Comparison of ENCODE assay signal across 10 cellular contexts in genomic region chr3:185717121-185717520, GRCh38.
DNase-seq lines count a peak whose midpoint lies in the region; ATAC-seq and TF ChIP-seq lines count a peak whose summit lies in the region.
"Had no signal": no experiment of that assay in that cellular context is flagged by ENCODE, and none has a peak within 500 bp of the region (broad histone marks: within the 10 kb centered on the region; RNA-seq: fewer than 3 reads in every experiment).

No MANE protein-coding gene starts in this region.

- H2BK120ac ChIP-seq in H9 (ENCODE audit: low read depth, low read length, poor library complexity, severe bottlenecking): no peak overlapping the region

- H2AFZ ChIP-seq in H9 (ENCODE audit: low read length): no peak overlapping the region

- peaks cover 5% of the 10 kb centered on the region; the same call in 1 of the 2 replicates for H3K36me3 ChIP-seq in RWPE2 (ENCODE audit: low read depth)

- H3K4me3 ChIP-seq in RWPE2 (ENCODE audit: severe bottlenecking) (no peak overlapping the region), fibroblast of mammary gland (ENCODE audit: control insufficient read depth, low read depth, low read length) (no peak overlapping the region)

- DNase-seq in H9: no peak
- DNase-seq in RWPE2 (ENCODE audit: low spot score): no peak
- DNase-seq in fibroblast of mammary gland (ENCODE audit: low read depth): peak; percentile 89
- DNase-seq in progenitor cell of endocrine pancreas (ENCODE audit: low spot score, unreplicated experiment): no peak
- no peak for DNase-seq in NCI-H2107 treated with DMSO at 0.1 percent for 48 hours (lab: John Stamatoyannopoulos, UW; ENCODE audit: unreplicated experiment)
- no peak for DNase-seq in head of caudate nucleus
- DNase-seq in activated naive CD4-positive, alpha-beta T cell treated with anti-CD3 and anti-CD28 coated beads for 36 hours: no peak
- DNase-seq: natural killer cell had no signal

- H4K5ac ChIP-seq in H9 (ENCODE audit: insufficient read length, low read depth, low read length): no peak overlapping the region

- H3K4me1 ChIP-seq in H9 (ENCODE audit: insufficient read depth, low read length) (peaks cover 28% of the 10 kb centered on the region), RWPE2 (ENCODE audit: insufficient read depth, poor library complexity, severe bottlenecking) (peaks cover 58% of the 10 kb centered on the region)

- H4K91ac ChIP-seq in H9 (ENCODE audit: insufficient read length, low read depth, low read length): no peak overlapping the region

- no peaks in the 10 kb centered on the region for H3K9me3 ChIP-seq in H9 (ENCODE audit: control insufficient read depth, low read depth, low read length)
- no peaks in the 10 kb centered on the region for H3K9me3 ChIP-seq in RWPE2 (ENCODE audit: severe bottlenecking)

- H3K27ac Mint-ChIP-seq in H9 (peak overlapping the region in 2 of 3 experiments; percentile 34 to 65; a peak in 5 of 7 replicates), progenitor cell of endocrine pancreas (peak overlapping the region; percentile 83)
- H3K27ac Mint-ChIP-seq in activated naive CD4-positive, alpha-beta T cell treated with anti-CD3 and anti-CD28 coated beads for 36 hours: no peak overlapping the region
- H3K27ac Mint-ChIP-seq: IgD-negative memory B cell, natural killer cell had no signal

- no peak overlapping the region for H4K8ac ChIP-seq in H9 (replicated peaks; ENCODE audit: insufficient read length, low read depth, low read length)

- H3K14ac ChIP-seq in H9 (ENCODE audit: insufficient read depth, low read length): no peak overlapping the region

- no CpG with 5 or more reads among the region's 4 CpGs for WGBS in H9 (ENCODE audit: extremely low coverage, insufficient read length, low lambda C conversion rate)

- H3K27me3 Mint-ChIP-seq in H9 (ENCODE audit: low read depth): no peaks in the 10 kb centered on the region
- H3K27me3 Mint-ChIP-seq in progenitor cell of endocrine pancreas: no peaks in the 10 kb centered on the region
- peaks cover 8% of the 10 kb centered on the region for H3K27me3 Mint-ChIP-seq in activated naive CD4-positive, alpha-beta T cell treated with anti-CD3 and anti-CD28 coated beads for 36 hours (ENCODE audit: low read depth)

- H3K23me2 ChIP-seq in H9 (ENCODE audit: insufficient read length, low read depth, low read length, poor library complexity, severe bottlenecking): no peaks in the 10 kb centered on the region

- H3K4ac ChIP-seq in H9 (ENCODE audit: low read depth, low read length): no peak overlapping the region

- no peak overlapping the region for H3K27ac ChIP-seq in H9 (ENCODE audit: insufficient read length, low read depth, low read length)
- H3K27ac ChIP-seq in RWPE2 (ENCODE audit: poor library complexity, severe bottlenecking): peak overlapping the region; percentile 91

- no peaks in the 10 kb centered on the region for H4K20me1 ChIP-seq in H9 (ENCODE audit: control insufficient read depth, insufficient read depth, insufficient read length)

- no peak overlapping the region for H3K9ac ChIP-seq in H9 (ENCODE audit: extremely low read depth, insufficient read length, low read length)

- H3K18ac ChIP-seq in H9 (ENCODE audit: insufficient read length, low read depth, low read length): no peak overlapping the region

- no peak overlapping the region for H2BK15ac ChIP-seq in H9 (ENCODE audit: low read depth, low read length)

- intact Hi-C loops in head of caudate nucleus (cut with DNase I): no loop called here
- intact Hi-C loops in activated naive CD4-positive, alpha-beta T cell treated with anti-CD3 and anti-CD28 coated beads for 36 hours (cut with micrococcal nuclease): no loop called here

- H3K9me3 Mint-ChIP-seq in H9: no peaks in the 10 kb centered on the region
- no peaks in the 10 kb centered on the region for H3K9me3 Mint-ChIP-seq in progenitor cell of endocrine pancreas (ENCODE audit: low read depth)
- no peaks in the 10 kb centered on the region for H3K9me3 Mint-ChIP-seq in activated naive CD4-positive, alpha-beta T cell treated with anti-CD3 and anti-CD28 coated beads for 36 hours
- H3K9me3 Mint-ChIP-seq: natural killer cell had no signal

- H3K23ac ChIP-seq in H9 (ENCODE audit: insufficient read length, low read depth, low read length): no peak overlapping the region

- no peak overlapping the region for H2BK12ac ChIP-seq in H9 (ENCODE audit: insufficient read length, low read depth, low read length)

- no peak overlapping the region for H3K4me2 ChIP-seq in H9 (ENCODE audit: insufficient read depth, insufficient read length, low read length)

- ATAC-seq in RWPE2 (ENCODE audit: low read depth) (peak; percentile 61), HG03442 (IDR thresholded peaks at IDR 0.05; ENCODE audit: unreplicated experiment) (no peak)
- ATAC-seq: natural killer cell had no signal

- H3K36me3 Mint-ChIP-seq in H9 (ENCODE audit: insufficient read depth in 1 of 3, low read depth in 3 of 3): peaks cover 0 to 3% (median 1%) of the 10 kb centered on the region in 3 experiments; a peak in 2 of 7 replicates
- peaks cover 7% of the 10 kb centered on the region for H3K36me3 Mint-ChIP-seq in progenitor cell of endocrine pancreas (ENCODE audit: insufficient read depth)
- no peaks in the 10 kb centered on the region for H3K36me3 Mint-ChIP-seq in activated naive CD4-positive, alpha-beta T cell treated with anti-CD3 and anti-CD28 coated beads for 36 hours (ENCODE audit: low read depth)
- H3K36me3 Mint-ChIP-seq: IgD-negative memory B cell, natural killer cell had no signal

- H3K56ac ChIP-seq in H9 (ENCODE audit: insufficient read length, low read depth, low read length): no peak overlapping the region

- no peak overlapping the region for H2BK20ac ChIP-seq in H9 (ENCODE audit: low read depth, low read length, poor library complexity, severe bottlenecking)

- H3K27me3 ChIP-seq in H9 (ENCODE audit: insufficient read depth, low read length): no peaks in the 10 kb centered on the region
- no peaks in the 10 kb centered on the region for H3K27me3 ChIP-seq in RWPE2 (ENCODE audit: insufficient read depth, poor library complexity, severe bottlenecking)

- no peak overlapping the region for H2AK5ac ChIP-seq in H9 (ENCODE audit: insufficient read length, low read length)

- peaks cover 4% of the 10 kb centered on the region for H3K79me1 ChIP-seq in H9 (ENCODE audit: insufficient read depth, low read depth, low read length, poor library complexity, severe bottlenecking)

- no peak overlapping the region for H2BK5ac ChIP-seq in H9 (ENCODE audit: insufficient read length, low read length)

- H3K4me3 Mint-ChIP-seq in H9 (no peak overlapping the region), progenitor cell of endocrine pancreas (ENCODE audit: low read depth) (no peak overlapping the region)
- no peak overlapping the region for H3K4me3 Mint-ChIP-seq in activated naive CD4-positive, alpha-beta T cell treated with anti-CD3 and anti-CD28 coated beads for 36 hours
- H3K4me3 Mint-ChIP-seq: IgD-negative memory B cell, natural killer cell had no signal

- TF ChIP-seq CTCF in H9 (conservative IDR thresholded peaks at IDR 0.05) (no peak), RWPE2 (IDR thresholded peaks at IDR 0.05; ENCODE audit: poor library complexity, severe bottlenecking) (no peak), fibroblast of mammary gland (conservative IDR thresholded peaks at IDR 0.05; ENCODE audit: control insufficient read depth, insufficient read depth, low read depth, low read length) (no peak), progenitor cell of endocrine pancreas (IDR thresholded peaks at IDR 0.05; ENCODE audit: unreplicated experiment) (no peak)

- H3K79me2 ChIP-seq in H9 (ENCODE audit: insufficient read depth, low read length): peaks cover 22% of the 10 kb centered on the region; the same call in 1 of the 2 replicates

- no peak overlapping the region for H3T11ph ChIP-seq in H9 (ENCODE audit: low read length)

- H3K4me1 Mint-ChIP-seq in H9: peaks cover 68 to 69% of the 10 kb centered on the region in 2 experiments
- H3K4me1 Mint-ChIP-seq in progenitor cell of endocrine pancreas (ENCODE audit: low read depth): peaks cover 49% of the 10 kb centered on the region
- no peaks in the 10 kb centered on the region for H3K4me1 Mint-ChIP-seq in activated naive CD4-positive, alpha-beta T cell treated with anti-CD3 and anti-CD28 coated beads for 36 hours (ENCODE audit: low read depth)
- H3K4me1 Mint-ChIP-seq: IgD-negative memory B cell had no signal

- CTCF ChIA-PET in activated naive CD4-positive, alpha-beta T cell treated with anti-CD3 and anti-CD28 coated beads for 36 hours (lab: Charles Lee): interaction anchor here (0.6 kb wide), 1 partner anchor 25 kb away, joined by 3 read pairs; no protein-coding TSS in a partner anchor
